In genomic region chr7:115613836-115614235, GRCh38 we compare ENCODE assay signal across 24 cellular contexts.
"Had no signal": no experiment of that assay in that cellular context is flagged by ENCODE, and none has a peak within 500 bp of the region (broad histone marks: within the 10 kb centered on the region; RNA-seq: fewer than 3 reads in every experiment).

No MANE protein-coding gene starts in this region.

- DNase-seq: activated CD4-positive, alpha-beta T cell treated with anti-CD3 and anti-CD28 coated beads for 48 hours; activated CD4-positive, alpha-beta T cell treated with anti-CD3 and anti-CD28 coated beads, Interleukin-2, amount 50 U/mL, for 48 hours; activated CD8-positive, alpha-beta memory T cell treated with anti-CD3 and anti-CD28 coated beads for 24 hours; activated effector memory CD4-positive, alpha-beta T cell treated with Interleukin-2 at 50 U/mL for 16 hours; activated naive CD4-positive, alpha-beta T cell treated with anti-CD3 and anti-CD28 coated beads for 36 hours; activated naive CD8-positive, alpha-beta T cell treated with anti-CD3 and anti-CD28 coated beads for 36 hours; adrenal gland; dorsolateral prefrontal cortex; effector memory CD4-positive, alpha-beta T cell; kidney; naive thymus-derived CD8-positive, alpha-beta T cell; right lobe of liver; stimulated activated CD4-positive, alpha-beta T cell treated with anti-CD3 and anti-CD28 coated beads, Interleukin-12 subunit alpha, Interleukin-12 subunit beta, amount 100 ng/mL, for 4 hours; stimulated activated CD4-positive, alpha-beta T cell treated with anti-CD3 and anti-CD28 coated beads, Interleukin-4, amount 100 ng/mL, for 1 hour; substantia nigra; uterus had no signal

- H3K79me2 ChIP-seq: hepatocyte had no signal

- H3K36me3 ChIP-seq: adrenal gland, ascending aorta, gastroesophageal sphincter, neural progenitor cell, right lobe of liver, uterus had no signal

- H3K4me1 ChIP-seq: adrenal gland, ascending aorta, gastroesophageal sphincter, neural progenitor cell, right lobe of liver, uterus had no signal

- H3K9me3 ChIP-seq: adrenal gland, ascending aorta, gastroesophageal sphincter, right lobe of liver, uterus had no signal

- H3K4me3 ChIP-seq: adrenal gland, ascending aorta, coronary artery, dorsolateral prefrontal cortex, gastroesophageal sphincter, hepatocyte, neural progenitor cell, right lobe of liver, skin epidermis, uterus had no signal

- H3K27me3 ChIP-seq: adrenal gland, ascending aorta, gastroesophageal sphincter, hepatocyte, neural progenitor cell, right lobe of liver, uterus had no signal

- H2AFZ ChIP-seq: hepatocyte, neural progenitor cell had no signal

- H3K4me2 ChIP-seq: hepatocyte, neural progenitor cell had no signal

- ATAC-seq: gastroesophageal sphincter; naive thymus-derived CD8-positive, alpha-beta T cell; right lobe of liver; stimulated activated effector memory CD8-positive, alpha-beta T cell treated with anti-CD3 and anti-CD28 coated beads, Interleukin-12 subunit alpha, Interleukin-12 subunit beta, amount 100 ng/mL, for 72 hours had no signal

- H3K27ac ChIP-seq: adrenal gland, ascending aorta, coronary artery, dorsolateral prefrontal cortex, gastroesophageal sphincter, hepatocyte, neural progenitor cell, right lobe of liver, skin epidermis, uterus, VCaP had no signal

- H3K9ac ChIP-seq: neural progenitor cell had no signal
